ENCODE assay signal across 8 cellular contexts in genomic region chr1:99820546-99820945, GRCh38. TPM values are rescaled to one million over a fixed set of nuclear protein-coding genes. Genes with fewer than 3 reads are reported as not detected.
DNase-seq lines count a peak whose midpoint lies in the region; ATAC-seq and TF ChIP-seq lines count a peak whose summit lies in the region.

No MANE protein-coding gene starts in this region.

- no peak overlapping the region for H3K27ac ChIP-seq in CD8-positive, alpha-beta memory T cell (ENCODE audit: low read depth, low read length)
- H3K27ac ChIP-seq in foreskin keratinocyte: no peak overlapping the region
- H3K27ac ChIP-seq in smooth muscle cell (ENCODE audit: low read depth): no peak overlapping the region

- no peaks in the 10 kb centered on the region for H3K36me3 ChIP-seq in CD8-positive, alpha-beta memory T cell (ENCODE audit: insufficient read depth, low read length)
- H3K36me3 ChIP-seq in smooth muscle cell (ENCODE audit: low read depth): no peaks in the 10 kb centered on the region

- H3F3A ChIP-seq in smooth muscle cell (ENCODE audit: low read depth): no peaks in the 10 kb centered on the region

- peaks cover 0 to 8% (median 0%) of the 10 kb centered on the region in 5 donors for H3K9me3 Mint-ChIP-seq in CD8-positive, alpha-beta memory T cell
- peaks cover 3% of the 10 kb centered on the region for H3K9me3 Mint-ChIP-seq in activated CD4-positive, alpha-beta memory T cell treated with anti-CD3 and anti-CD28 coated beads for 36 hours

- 61% methylated on average over 4 of the region's 4 CpGs for WGBS in smooth muscle cell (ENCODE audit: low lambda C conversion rate)

- peak overlapping the region in 7 of 8 donors; percentile 3 to 87 (median 75) for H3K27ac Mint-ChIP-seq in CD8-positive, alpha-beta memory T cell
- H3K27ac Mint-ChIP-seq in activated CD4-positive, alpha-beta memory T cell treated with anti-CD3 and anti-CD28 coated beads for 36 hours: peak overlapping the region; percentile 63

- intact Hi-C loops in activated CD4-positive, alpha-beta memory T cell treated with anti-CD3 and anti-CD28 coated beads for 36 hours (cut with micrococcal nuclease): loop anchor here (2.0 kb wide), 2 partner anchors 30 to 218 kb away; partner anchors contain the start of gene AGL

- H3K9ac ChIP-seq in smooth muscle cell (ENCODE audit: low read depth): no peak overlapping the region

- H3K79me2 ChIP-seq in smooth muscle cell (ENCODE audit: low read depth): no peaks in the 10 kb centered on the region

- H3K36me3 Mint-ChIP-seq in CD8-positive, alpha-beta memory T cell: peaks cover 0 to 4% (median 0%) of the 10 kb centered on the region in 3 donors
- H3K36me3 Mint-ChIP-seq in activated CD4-positive, alpha-beta memory T cell treated with anti-CD3 and anti-CD28 coated beads for 36 hours: no peaks in the 10 kb centered on the region

- no peak overlapping the region for H3K4me3 ChIP-seq in CD8-positive, alpha-beta memory T cell (ENCODE audit: low read length)
- no peak overlapping the region for H3K4me3 ChIP-seq in smooth muscle cell

- no peaks in the 10 kb centered on the region for H3K9me3 ChIP-seq in CD8-positive, alpha-beta memory T cell (ENCODE audit: low read length)
- no peaks in the 10 kb centered on the region for H3K9me3 ChIP-seq in smooth muscle cell (replicated peaks; ENCODE audit: low read depth)

- no peak overlapping the region for H3K4me2 ChIP-seq in smooth muscle cell

- peak in 2 of 5 donors; percentile 14 to 41 for DNase-seq in CD8-positive, alpha-beta memory T cell
- peak; percentile 60 for DNase-seq in activated CD4-positive, alpha-beta memory T cell treated with anti-CD3 and anti-CD28 coated beads for 36 hours
- DNase-seq in foreskin keratinocyte (no peak), smooth muscle cell (lab: John Stamatoyannopoulos, UW; ENCODE audit: unreplicated experiment) (no peak), NCI-H2081 (lab: John Stamatoyannopoulos, UW) (no peak), NCI-H2171 treated with DMSO at 0.1 percent for 48 hours (lab: John Stamatoyannopoulos, UW) (no peak)

- H3K4me3 Mint-ChIP-seq in CD8-positive, alpha-beta memory T cell: peak overlapping the region in 6 of 7 donors; percentile 20 to 78 (median 53)
- H3K4me3 Mint-ChIP-seq in activated CD4-positive, alpha-beta memory T cell treated with anti-CD3 and anti-CD28 coated beads for 36 hours: no peak overlapping the region

- no peak overlapping the region for H2AFZ ChIP-seq in smooth muscle cell (ENCODE audit: low read depth)

- peaks cover 11 to 16% (median 13%) of the 10 kb centered on the region in 3 donors for H3K4me1 Mint-ChIP-seq in CD8-positive, alpha-beta memory T cell
- peaks cover 12% of the 10 kb centered on the region for H3K4me1 Mint-ChIP-seq in activated CD4-positive, alpha-beta memory T cell treated with anti-CD3 and anti-CD28 coated beads for 36 hours (ENCODE audit: low read depth)

- peaks cover 0 to 4% of the 10 kb centered on the region in 2 donors for H3K27me3 Mint-ChIP-seq in CD8-positive, alpha-beta memory T cell
- H3K27me3 Mint-ChIP-seq in activated CD4-positive, alpha-beta memory T cell treated with anti-CD3 and anti-CD28 coated beads for 36 hours: no peaks in the 10 kb centered on the region

- H3K27me3 ChIP-seq in CD8-positive, alpha-beta memory T cell (ENCODE audit: insufficient read depth, low read length, poor library complexity, severe bottlenecking): no peaks in the 10 kb centered on the region
- H3K27me3 ChIP-seq in foreskin keratinocyte: no peaks in the 10 kb centered on the region
- no peaks in the 10 kb centered on the region for H3K27me3 ChIP-seq in smooth muscle cell (ENCODE audit: low read depth)

- CTCF ChIA-PET in CD8-positive, alpha-beta memory T cell (lab: Charles Lee): interaction anchor here (0.8 to 1.6 kb wide), 2 partner anchors 9 to 13 kb away, joined by 4 read pairs; no protein-coding TSS in a partner anchor
- CTCF ChIA-PET in activated CD4-positive, alpha-beta memory T cell treated with anti-CD3 and anti-CD28 coated beads for 36 hours (lab: Charles Lee): no interaction called here

- POLR2A ChIA-PET in CD8-positive, alpha-beta memory T cell (lab: Charles Lee): no interaction called here
- POLR2A ChIA-PET in activated CD4-positive, alpha-beta memory T cell treated with anti-CD3 and anti-CD28 coated beads for 36 hours (lab: Charles Lee): interaction anchor here (0.9 kb wide), 1 partner anchor 208 kb away, joined by 3 read pairs; no protein-coding TSS in a partner anchor

- TF ChIP-seq CTCF in foreskin keratinocyte (conservative IDR thresholded peaks at IDR 0.05) (no peak), smooth muscle cell (IDR thresholded peaks at IDR 0.05; ENCODE audit: borderline replicate concordance, insufficient read depth, poor library complexity, severe bottlenecking) (no peak)

- H4K20me1 ChIP-seq in smooth muscle cell (ENCODE audit: low read depth): no peaks in the 10 kb centered on the region

- H3K4me1 ChIP-seq in CD8-positive, alpha-beta memory T cell (ENCODE audit: insufficient read depth, low read length): no peaks in the 10 kb centered on the region
- H3K4me1 ChIP-seq in foreskin keratinocyte: no peaks in the 10 kb centered on the region
- no peaks in the 10 kb centered on the region for H3K4me1 ChIP-seq in smooth muscle cell (ENCODE audit: low read depth)

- peak; percentile 91 for ATAC-seq in GM19035 (IDR thresholded peaks at IDR 0.05; ENCODE audit: unreplicated experiment)
- peak; percentile 95 for ATAC-seq in HG02981 (IDR thresholded peaks at IDR 0.05; ENCODE audit: unreplicated experiment)
- ATAC-seq in foreskin keratinocyte: no peak

RNA-seq across cellular contexts. Expression of gene AGL, which starts 29.6 kb away (rescaled TPM):
- total RNA-seq in CD8-positive, alpha-beta memory T cell: 10 to 100 TPM; 16.4 TPM
- polyA plus RNA-seq in CD8-positive, alpha-beta memory T cell: 8.0 TPM
- total RNA-seq in activated CD4-positive, alpha-beta memory T cell treated with anti-CD3 and anti-CD28 coated beads for 36 hours: 10 to 100 TPM; 19.0 to 19.7 TPM
- total RNA-seq in foreskin keratinocyte (13.8 and 15.9 TPM in 2 replicates), smooth muscle cell (18.3 and 20.8 TPM in 2 replicates)
- polyA plus RNA-seq in foreskin keratinocyte (2.3 and 3.1 TPM in 2 replicates), smooth muscle cell (5.0 and 5.1 TPM in 2 replicates)

RNA-seq across cellular contexts. Expression of gene FRRS1, which starts 54.1 kb away (rescaled TPM):
- total RNA-seq in CD8-positive, alpha-beta memory T cell: 1 to 10 TPM; 1.6 to 2.0 TPM
- polyA plus RNA-seq in CD8-positive, alpha-beta memory T cell: not detected
- total RNA-seq in activated CD4-positive, alpha-beta memory T cell treated with anti-CD3 and anti-CD28 coated beads for 36 hours: under 1 TPM; 0.64 to 0.77 TPM
- 13.0 and 13.2 TPM in 2 replicates for total RNA-seq in foreskin keratinocyte
- 0.90 and 1.4 TPM in 2 replicates for polyA plus RNA-seq in foreskin keratinocyte
- 16.5 and 17.0 TPM in 2 replicates for total RNA-seq in smooth muscle cell
- 0.59 and 0.79 TPM in 2 replicates for polyA plus RNA-seq in smooth muscle cell
